15 cellular contexts compared by ENCODE assay signal in genomic region chr21:15224346-15225086, GRCh38.
DNase-seq lines count a peak whose midpoint lies in the region; ATAC-seq and TF ChIP-seq lines count a peak whose summit lies in the region.
"Had no signal": no experiment of that assay in that cellular context is flagged by ENCODE, and none has a peak within 500 bp of the region (broad histone marks: within the 10 kb centered on the region; RNA-seq: fewer than 3 reads in every experiment).

No MANE protein-coding gene starts in this region.

- peak; percentile 52 for ATAC-seq in naive thymus-derived CD4-positive, alpha-beta T cell
- ATAC-seq: K562, T-cell had no signal

- peaks cover 0 to 4% (median 0%) of the 10 kb centered on the region in 5 donors for H3K27me3 Mint-ChIP-seq in naive thymus-derived CD4-positive, alpha-beta T cell
- peaks cover 3% of the 10 kb centered on the region for H3K27me3 Mint-ChIP-seq in endothelial cell (ENCODE audit: unreplicated experiment)
- H3K27me3 Mint-ChIP-seq: T-cell had no signal

- no peaks in the 10 kb centered on the region for H3K9me3 ChIP-seq in naive thymus-derived CD4-positive, alpha-beta T cell (ENCODE audit: control insufficient read depth in 2 of 3, low read length in 3 of 3)
- H3K9me3 ChIP-seq in transverse colon, result no peaks in the 10 kb centered on the region
- H3K9me3 ChIP-seq: ovary had no signal

- TF ChIP-seq POLR2A in transverse colon (IDR thresholded peaks at IDR 0.05), result no peak

- intact Hi-C loops in naive thymus-derived CD4-positive, alpha-beta T cell (cut with micrococcal nuclease), result no loop called here
- intact Hi-C loops in transverse colon (cut with DNase I; ENCODE audit: low total_unique reads), result no loop called here

- no peak overlapping the region for H3K4me3 ChIP-seq in BJ (ENCODE audit: low read depth, low read length)
- no peak overlapping the region for H3K4me3 ChIP-seq in choroid plexus epithelial cell (ENCODE audit: low read depth, low read length)
- no peak overlapping the region for H3K4me3 ChIP-seq in naive thymus-derived CD4-positive, alpha-beta T cell (ENCODE audit: low read length)
- no peak overlapping the region for H3K4me3 ChIP-seq in transverse colon
- H3K4me3 ChIP-seq: K562, ovary had no signal

- peak; percentile 14; the same call in 1 of the 2 replicates for TF ChIP-seq EP300 in Ishikawa (IDR thresholded peaks at IDR 0.05; ENCODE audit: borderline replicate concordance)
- TF ChIP-seq EP300 in transverse colon (IDR thresholded peaks at IDR 0.05; ENCODE audit: low read depth), result no peak

- H3K36me3 ChIP-seq in BJ (ENCODE audit: control insufficient read depth, insufficient read depth, low read length) (no peaks in the 10 kb centered on the region), transverse colon (no peaks in the 10 kb centered on the region)
- H3K36me3 ChIP-seq in naive thymus-derived CD4-positive, alpha-beta T cell (ENCODE audit: control insufficient read depth in 2 of 3, insufficient read depth in 3 of 3, low read length in 3 of 3), result no peaks in the 10 kb centered on the region
- H3K36me3 ChIP-seq: ovary had no signal

- TF ChIP-seq CTCF in BJ (IDR thresholded peaks at IDR 0.05; ENCODE audit: insufficient read depth, low read depth, low read length), result no peak
- TF ChIP-seq CTCF in choroid plexus epithelial cell (conservative IDR thresholded peaks at IDR 0.05; ENCODE audit: low read depth, low read length), result no peak
- no peak for TF ChIP-seq CTCF in transverse colon (IDR thresholded peaks at IDR 0.05)
- no peak for TF ChIP-seq CTCF in endothelial cell (IDR thresholded peaks at IDR 0.05; ENCODE audit: unreplicated experiment)

- peaks cover 0 to 1% (median 0%) of the 10 kb centered on the region in 11 donors for H3K9me3 Mint-ChIP-seq in naive thymus-derived CD4-positive, alpha-beta T cell
- no peaks in the 10 kb centered on the region for H3K9me3 Mint-ChIP-seq in endothelial cell (ENCODE audit: unreplicated experiment)
- H3K9me3 Mint-ChIP-seq: CD8-positive, alpha-beta memory T cell; T-cell had no signal

- TF ChIP-seq RAD21 in Ishikawa (IDR thresholded peaks at IDR 0.05; ENCODE audit: low read depth), result no peak

- no peak overlapping the region for H3K27ac ChIP-seq in naive thymus-derived CD4-positive, alpha-beta T cell (ENCODE audit: low read depth, low read length)
- no peak overlapping the region for H3K27ac ChIP-seq in transverse colon
- H3K27ac ChIP-seq: ovary had no signal

- in situ Hi-C loops in transverse colon (cut with MboI; ENCODE audit: low pct_ligation_motif_present in 1 of 4, low pct_unique_long_range_greater_than_20kb in 1 of 4, low sequenced_read_pairs in 3 of 4), result no loop called here

- no peaks in the 10 kb centered on the region for H3K4me1 ChIP-seq in naive thymus-derived CD4-positive, alpha-beta T cell (ENCODE audit: control insufficient read depth in 2 of 2, insufficient read depth in 2 of 2, low read length in 2 of 2)
- H3K4me1 ChIP-seq in transverse colon, result peaks cover 0 to 9% (median 0%) of the 10 kb centered on the region in 4 donors

- H3K36me3 Mint-ChIP-seq in naive thymus-derived CD4-positive, alpha-beta T cell, result no peaks in the 10 kb centered on the region
- no peaks in the 10 kb centered on the region for H3K36me3 Mint-ChIP-seq in endothelial cell (ENCODE audit: low read depth, unreplicated experiment)
- H3K36me3 Mint-ChIP-seq: CD8-positive, alpha-beta memory T cell; T-cell had no signal

- DNase-seq in BJ (ENCODE audit: low read depth) (peak; percentile 48), choroid plexus epithelial cell (ENCODE audit: low read depth) (peak; percentile 94), transverse colon (no peak), iPS-NIHi7 (ENCODE audit: extremely low spot score) (no peak), endothelial cell (ENCODE audit: low spot score) (no peak), HuH-7 (ENCODE audit: low spot score) (no peak)
- no peak for DNase-seq in naive thymus-derived CD4-positive, alpha-beta T cell
- DNase-seq: activated naive CD4-positive, alpha-beta T cell treated with anti-CD3 and anti-CD28 coated beads, Interleukin-2, amount 50 U/mL, for 16 hours; CD8-positive, alpha-beta memory T cell; NCI-H2081 treated with DMSO at 0.1 percent for 48 hours; NK-92 treated with Interleukin-12 subunit alpha and Interleukin-12 subunit beta, amount 100 ng/mL, for 24 hours; ovary; T-cell had no signal

- peaks cover 0 to 7% (median 0%) of the 10 kb centered on the region in 7 donors for H3K4me1 Mint-ChIP-seq in naive thymus-derived CD4-positive, alpha-beta T cell
- H3K4me1 Mint-ChIP-seq in endothelial cell (ENCODE audit: unreplicated experiment), result peaks cover 8% of the 10 kb centered on the region

- POLR2A ChIA-PET in BJ (lab: Charles Lee), result no interaction called here
- POLR2A ChIA-PET in naive thymus-derived CD4-positive, alpha-beta T cell (lab: Charles Lee), result no interaction called here

- no peak overlapping the region for H3K4me3 Mint-ChIP-seq in naive thymus-derived CD4-positive, alpha-beta T cell
- H3K4me3 Mint-ChIP-seq in endothelial cell (ENCODE audit: unreplicated experiment), result no peak overlapping the region
- H3K4me3 Mint-ChIP-seq: CD8-positive, alpha-beta memory T cell; T-cell had no signal

- H3K27me3 ChIP-seq in BJ (ENCODE audit: control insufficient read depth, insufficient read depth, low read length), result no peaks in the 10 kb centered on the region
- no peaks in the 10 kb centered on the region for H3K27me3 ChIP-seq in naive thymus-derived CD4-positive, alpha-beta T cell (ENCODE audit: control insufficient read depth in 2 of 2, insufficient read depth in 2 of 2, low read length in 2 of 2)
- no peaks in the 10 kb centered on the region for H3K27me3 ChIP-seq in transverse colon
- H3K27me3 ChIP-seq: ovary had no signal

- 60 to 89% methylated on average over 2 to 6 of the region's 6 CpGs for WGBS in transverse colon (ENCODE audit: low coverage in 1 of 2), 2 donors

- H3K27ac Mint-ChIP-seq in naive thymus-derived CD4-positive, alpha-beta T cell, result peak overlapping the region in 1 of 9 donors; percentile 5
- H3K27ac Mint-ChIP-seq in endothelial cell (ENCODE audit: unreplicated experiment), result no peak overlapping the region
- H3K27ac Mint-ChIP-seq: T-cell had no signal

- CTCF ChIA-PET in BJ (lab: Yijun Ruan, JAX), result no interaction called here
- CTCF ChIA-PET in naive thymus-derived CD4-positive, alpha-beta T cell (lab: Charles Lee), result no interaction called here

TF ChIP-seq in Ishikawa, 13 proteins besides CTCF, POLR2A, EP300 and RAD21:
- TF ChIP-seq YY1 (IDR thresholded peaks at IDR 0.05; ENCODE audit: low read depth), result no peak
- no peak for TF ChIP-seq TAF1 (IDR thresholded peaks at IDR 0.05; ENCODE audit: low read depth)
- no peak for TF ChIP-seq ZBTB7A (IDR thresholded peaks at IDR 0.05; ENCODE audit: low read depth)
- TF ChIP-seq CEBPB (IDR thresholded peaks at IDR 0.05), result peak; percentile 48
- no peak for TF ChIP-seq REST (IDR thresholded peaks at IDR 0.05; ENCODE audit: low read depth)
TF ChIP-seq in Ishikawa: peak in this region for 1.

Comparison
In these comparisons a context has a peak if more than half of its experiments do, and no peak if none do; other contexts are left out.
1. DNase-seq: peak in BJ (single experiment) and choroid plexus epithelial cell (single experiment); none in naive thymus-derived CD4-positive, alpha-beta T cell (0 of 9), transverse colon (single experiment), iPS-NIHi7 (single experiment), endothelial cell (single experiment) and HuH-7 (single experiment).